ENCODE assay signal across 14 cellular contexts in genomic region chr9:134811673-134812668, GRCh38.
DNase-seq lines count a peak whose midpoint lies in the region; ATAC-seq and TF ChIP-seq lines count a peak whose summit lies in the region.
"Had no signal": no experiment of that assay in that cellular context is flagged by ENCODE, and none has a peak within 500 bp of the region (broad histone marks: within the 10 kb centered on the region; RNA-seq: fewer than 3 reads in every experiment).

No MANE protein-coding gene starts in this region.

- POLR2A ChIA-PET in AG04449 (lab: Yijun Ruan, JAX) = interaction anchor here (0.6 to 1.2 kb wide), 4 partner anchors 10 to 288 kb away, joined by 3 to 4 read pairs (median 3); no protein-coding TSS in a partner anchor

- H3K4me1 ChIP-seq in HUES64 (ENCODE audit: insufficient read depth, low read length) (peaks cover 18% of the 10 kb centered on the region), mesodermal cell (ENCODE audit: control insufficient read depth, insufficient read depth, low read length, poor library complexity, severe bottlenecking) (peaks cover 15% of the 10 kb centered on the region)
- H3K4me1 ChIP-seq: lower lobe of right lung had no signal

- H3K27ac ChIP-seq in HUES64 (ENCODE audit: low read depth, low read length) = peak overlapping the region; percentile 78
- peak overlapping the region; percentile 36 for H3K27ac ChIP-seq in mesodermal cell (ENCODE audit: low read depth, low read length, severe bottlenecking)
- H3K27ac ChIP-seq in caudate nucleus (ENCODE audit: low read depth, low read length) = no peak overlapping the region
- H3K27ac ChIP-seq: BLaER1, lower lobe of right lung had no signal

- H3K27me3 ChIP-seq in HUES64 (ENCODE audit: insufficient read depth, low read length) = no peaks in the 10 kb centered on the region
- H3K27me3 ChIP-seq: BLaER1 had no signal

- no peak for ATAC-seq in GM21528 (IDR thresholded peaks at IDR 0.05; ENCODE audit: low FRiP score, unreplicated experiment)
- ATAC-seq: activated naive CD4-positive, alpha-beta T cell treated with anti-CD3 and anti-CD28 coated beads, Interleukin-2, amount 50 U/mL, for 72 hours; lower lobe of right lung had no signal

- DNase-seq in AG04449 (ENCODE audit: low read depth, low spot score) = peak; percentile 94
- DNase-seq in choroid plexus epithelial cell (ENCODE audit: low read depth) = peak; percentile 51
- DNase-seq in activated gamma-delta T cell treated with Interleukin-2 at 50 U/mL for 16 hours = no peak
- DNase-seq in caudate nucleus (lab: John Stamatoyannopoulos, UW) = no peak
- no peak for DNase-seq in inferior parietal cortex (ENCODE audit: extremely low spot score)
- DNase-seq: lower lobe of right lung, NCI-H2107, retina, SIG-M5 had no signal

- 0 out of 2 replicates have a peak, but pooled peaks cover 4% of the 10 kb centered on the region for H3K36me3 ChIP-seq in HUES64 (ENCODE audit: insufficient read depth, low read length)
- H3K36me3 ChIP-seq in mesodermal cell (ENCODE audit: control insufficient read depth, insufficient read depth, low read length) = peaks cover 98% of the 10 kb centered on the region

- H3K4me3 ChIP-seq in AG04449 (ENCODE audit: low read depth, low read length) (no peak overlapping the region; the same call in 1 of the 2 replicates), HUES64 (ENCODE audit: low read length) (no peak overlapping the region), choroid plexus epithelial cell (ENCODE audit: low read depth, low read length) (no peak overlapping the region), mesodermal cell (ENCODE audit: extremely low read depth, insufficient read depth, low read length, poor library complexity, severe bottlenecking) (no peak overlapping the region)
- H3K4me3 ChIP-seq: BLaER1, lower lobe of right lung had no signal

- no peak overlapping the region for H3K9ac ChIP-seq in HUES64 (ENCODE audit: low read depth, low read length)
- H3K9ac ChIP-seq: BLaER1 had no signal

- TF ChIP-seq CTCF in AG04449 (IDR thresholded peaks at IDR 0.05; ENCODE audit: insufficient read depth, low read length, missing control alignments) = no peak
- TF ChIP-seq CTCF in choroid plexus epithelial cell (conservative IDR thresholded peaks at IDR 0.05; ENCODE audit: low read depth, low read length) = peak; percentile 15

- H3K9me3 ChIP-seq in HUES64 (ENCODE audit: insufficient read depth, low read depth, low read length) (no peaks in the 10 kb centered on the region), mesodermal cell (ENCODE audit: control insufficient read depth, low read length) (no peaks in the 10 kb centered on the region)
- H3K9me3 ChIP-seq: BLaER1, lower lobe of right lung had no signal

- 80% methylated on average over 24 of the region's 25 CpGs for WGBS in HUES64
- WGBS in mesodermal cell (ENCODE audit: insufficient coverage in 2 of 2), 2 experiments = 85 to 86% methylated on average over 17 to 21 of the region's 25 CpGs

- CTCF ChIA-PET in AG04449 (lab: Yijun Ruan, JAX) = interaction anchor here (1.5 to 4.2 kb wide), 6 partner anchors 10 to 369 kb away, joined by 3 to 22 read pairs (median 5); no protein-coding TSS in a partner anchor

Comparison
In these comparisons a context has a peak if more than half of its experiments do, and no peak if none do; other contexts are left out.
1. DNase-seq: peak in AG04449 (single experiment) and choroid plexus epithelial cell (single experiment); none in activated gamma-delta T cell treated with Interleukin-2 at 50 U/mL for 16 hours (single experiment), caudate nucleus (0 of 61) and inferior parietal cortex (single experiment).